8 cellular contexts compared by ENCODE assay signal in genomic region chr11:134033696-134034491, GRCh38. TPM values are rescaled to one million over a fixed set of nuclear protein-coding genes. Genes with fewer than 3 reads are reported as not detected.
DNase-seq lines count a peak whose midpoint lies in the region; ATAC-seq lines count a peak whose summit lies in the region.

No MANE protein-coding gene starts in this region.

- peak overlapping the region; percentile 77 to 92 (median 91) for H3K27ac Mint-ChIP-seq in CD4-positive, CD25-positive, alpha-beta regulatory T cell
- H3K27ac Mint-ChIP-seq in activated naive CD8-positive, alpha-beta T cell treated with anti-CD3 and anti-CD28 coated beads for 36 hours, result peak overlapping the region; percentile 52

- H3K4me3 ChIP-seq in CD4-positive, CD25-positive, alpha-beta regulatory T cell (ENCODE audit: low read depth, low read length), result peak overlapping the region; percentile 34

- peak overlapping the region; percentile 74 to 87 (median 86) for H3K4me3 Mint-ChIP-seq in CD4-positive, CD25-positive, alpha-beta regulatory T cell
- peak overlapping the region; percentile 38 for H3K4me3 Mint-ChIP-seq in activated naive CD8-positive, alpha-beta T cell treated with anti-CD3 and anti-CD28 coated beads for 36 hours

- in situ Hi-C loops in SK-MEL-5 (cut with HindIII; ENCODE audit: low pct_unique_long_range_greater_than_20kb, low sequenced_read_pairs), result no loop called here

- DNase-seq in CD4-positive, CD25-positive, alpha-beta regulatory T cell, result peak; percentile 46 to 88 (median 54)
- DNase-seq in LHCN-M2 (ENCODE audit: low read depth), result peak; percentile 73
- peak; percentile 57 for DNase-seq in SK-MEL-5 (ENCODE audit: low read depth, low spot score)
- peak; percentile 75 for DNase-seq in activated naive CD8-positive, alpha-beta T cell treated with anti-CD3 and anti-CD28 coated beads for 36 hours
- peak; percentile 12 for DNase-seq in glomerular endothelial cell (ENCODE audit: extremely low read depth, low read depth, low spot score)
- DNase-seq in non-pigmented ciliary epithelial cell (ENCODE audit: low read depth), result peak; percentile 55

- H3K27me3 Mint-ChIP-seq in CD4-positive, CD25-positive, alpha-beta regulatory T cell, result peaks cover 9% of the 10 kb centered on the region
- no peaks in the 10 kb centered on the region for H3K27me3 Mint-ChIP-seq in activated naive CD8-positive, alpha-beta T cell treated with anti-CD3 and anti-CD28 coated beads for 36 hours

- H3K36me3 ChIP-seq in CD4-positive, CD25-positive, alpha-beta regulatory T cell (ENCODE audit: control insufficient read depth, insufficient read depth, low read length), result no peaks in the 10 kb centered on the region

- peaks cover 0 to 1% (median 0%) of the 10 kb centered on the region in 7 donors for H3K9me3 Mint-ChIP-seq in CD4-positive, CD25-positive, alpha-beta regulatory T cell
- H3K9me3 Mint-ChIP-seq in activated naive CD8-positive, alpha-beta T cell treated with anti-CD3 and anti-CD28 coated beads for 36 hours, result no peaks in the 10 kb centered on the region

- no peaks in the 10 kb centered on the region for H3K36me3 Mint-ChIP-seq in CD4-positive, CD25-positive, alpha-beta regulatory T cell
- H3K36me3 Mint-ChIP-seq in activated naive CD8-positive, alpha-beta T cell treated with anti-CD3 and anti-CD28 coated beads for 36 hours, result peaks cover 3% of the 10 kb centered on the region

- H3K27me3 ChIP-seq in CD4-positive, CD25-positive, alpha-beta regulatory T cell (ENCODE audit: control insufficient read depth, insufficient read depth, low read length), result no peaks in the 10 kb centered on the region

- H3K4me1 Mint-ChIP-seq in CD4-positive, CD25-positive, alpha-beta regulatory T cell, result peaks cover 4 to 76% (median 40%) of the 10 kb centered on the region in 4 donors
- H3K4me1 Mint-ChIP-seq in activated naive CD8-positive, alpha-beta T cell treated with anti-CD3 and anti-CD28 coated beads for 36 hours, result peaks cover 54% of the 10 kb centered on the region

- H3K27ac ChIP-seq in CD4-positive, CD25-positive, alpha-beta regulatory T cell (ENCODE audit: insufficient read depth, low read length, poor library complexity, severe bottlenecking), result peak overlapping the region; percentile 53
- H3K27ac ChIP-seq in temporal lobe (ENCODE audit: low read depth, low read length), result peak overlapping the region; percentile 92

- ATAC-seq in CD4-positive, CD25-positive, alpha-beta regulatory T cell (ENCODE audit: low read depth in 2 of 2), result peak; percentile 85 to 88
- ATAC-seq in GM21529 (IDR thresholded peaks at IDR 0.05; ENCODE audit: unreplicated experiment), result peak; percentile 63

- peaks cover 49% of the 10 kb centered on the region for H3K4me1 ChIP-seq in CD4-positive, CD25-positive, alpha-beta regulatory T cell (ENCODE audit: control insufficient read depth, insufficient read depth, low read length, poor library complexity, severe bottlenecking)

- H3K9me3 ChIP-seq in CD4-positive, CD25-positive, alpha-beta regulatory T cell (ENCODE audit: control insufficient read depth in 2 of 2, low read length in 2 of 2), result no peaks in the 10 kb centered on the region

RNA-seq across cellular contexts. Expression of gene JAM3, which starts 35.0 kb away (rescaled TPM):
- total RNA-seq in CD4-positive, CD25-positive, alpha-beta regulatory T cell, result 5.5 TPM
- polyA plus RNA-seq in CD4-positive, CD25-positive, alpha-beta regulatory T cell, result 1 to 10 TPM; 3.1 to 4.6 (median 3.3) TPM
- total RNA-seq in LHCN-M2 (2014; rRNA removed), result 116 and 152 TPM in 2 replicates
- 42.0 TPM for polyA plus RNA-seq in LHCN-M2 (2012)
- total RNA-seq in SK-MEL-5 (2014; rRNA removed; shearing (Covaris generic)), result 70.7 and 72.2 TPM in 2 replicates
- polyA plus RNA-seq in SK-MEL-5 (2015; cell fraction: cytosol; rRNA removed), result 54.3 and 69.6 TPM in 2 replicates
- 29.3 and 36.9 TPM in 2 replicates for polyA plus RNA-seq in SK-MEL-5 (2015; cell fraction: nucleus; rRNA removed)
- 10 to 100 TPM; 18.3 to 21.2 TPM for total RNA-seq in activated naive CD8-positive, alpha-beta T cell treated with anti-CD3 and anti-CD28 coated beads for 36 hours
- 108 and 138 TPM in 2 replicates for total RNA-seq in glomerular endothelial cell
- total RNA-seq in temporal lobe, result 28.5 TPM

Comparison
In these comparisons a context has a peak if more than half of its experiments do, and no peak if none do; other contexts are left out.
1. Peak in every context shown above with its lines: DNase-seq, ATAC-seq, H3K4me3 ChIP-seq and H3K27ac ChIP-seq.
2. DNase-seq: peak in every context shown above with its lines; median percentile 75 in activated naive CD8-positive, alpha-beta T cell treated with anti-CD3 and anti-CD28 coated beads for 36 hours; 73 in LHCN-M2; 57 in SK-MEL-5; 55 in non-pigmented ciliary epithelial cell; 54 in CD4-positive, CD25-positive, alpha-beta regulatory T cell; 12 in glomerular endothelial cell.